1 cellular context compared by ENCODE assay signal in the genomic region with DNA sequence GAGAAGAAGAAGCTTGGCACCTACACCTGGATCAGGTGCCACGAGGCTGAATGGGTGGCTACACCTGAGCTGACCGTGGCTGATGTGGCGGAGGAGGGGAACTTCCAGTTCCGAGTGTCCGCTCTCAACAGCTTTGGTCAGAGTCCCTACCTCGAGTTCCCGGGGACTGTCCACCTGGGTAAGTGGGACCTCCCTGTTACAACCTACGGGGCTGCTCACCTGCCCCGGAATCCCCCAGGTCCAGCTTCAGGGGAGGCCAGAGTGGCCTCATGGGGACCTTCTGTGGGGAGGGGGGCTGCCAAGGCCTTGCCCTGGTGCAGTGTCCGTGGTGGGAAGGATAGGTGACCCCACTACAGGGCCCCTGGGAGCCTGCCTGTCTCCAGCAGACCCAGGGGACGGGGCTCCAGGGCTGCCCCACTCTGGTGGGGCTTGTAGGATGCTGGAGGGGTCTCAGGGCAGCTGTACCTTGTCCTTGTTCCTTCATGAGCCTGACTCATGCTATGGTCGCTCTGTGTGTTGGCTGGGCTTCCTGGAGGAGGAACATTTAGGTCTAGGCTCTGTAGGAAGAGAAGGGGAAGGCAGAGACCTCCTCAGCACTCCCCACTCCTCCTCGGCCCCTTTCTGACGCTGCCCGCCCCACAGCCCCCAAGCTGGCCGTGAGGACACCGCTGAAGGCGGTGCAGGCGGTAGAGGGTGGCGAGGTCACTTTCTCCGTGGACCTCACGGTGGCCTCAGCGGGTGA.
TF ChIP-seq lines count a peak whose summit lies in the region.

No MANE protein-coding gene starts in this region.

TF ChIP-seq in GM23338, 12 proteins besides CTCF, POLR2A, EP300 and RAD21:
- TF ChIP-seq, protein P1, sequence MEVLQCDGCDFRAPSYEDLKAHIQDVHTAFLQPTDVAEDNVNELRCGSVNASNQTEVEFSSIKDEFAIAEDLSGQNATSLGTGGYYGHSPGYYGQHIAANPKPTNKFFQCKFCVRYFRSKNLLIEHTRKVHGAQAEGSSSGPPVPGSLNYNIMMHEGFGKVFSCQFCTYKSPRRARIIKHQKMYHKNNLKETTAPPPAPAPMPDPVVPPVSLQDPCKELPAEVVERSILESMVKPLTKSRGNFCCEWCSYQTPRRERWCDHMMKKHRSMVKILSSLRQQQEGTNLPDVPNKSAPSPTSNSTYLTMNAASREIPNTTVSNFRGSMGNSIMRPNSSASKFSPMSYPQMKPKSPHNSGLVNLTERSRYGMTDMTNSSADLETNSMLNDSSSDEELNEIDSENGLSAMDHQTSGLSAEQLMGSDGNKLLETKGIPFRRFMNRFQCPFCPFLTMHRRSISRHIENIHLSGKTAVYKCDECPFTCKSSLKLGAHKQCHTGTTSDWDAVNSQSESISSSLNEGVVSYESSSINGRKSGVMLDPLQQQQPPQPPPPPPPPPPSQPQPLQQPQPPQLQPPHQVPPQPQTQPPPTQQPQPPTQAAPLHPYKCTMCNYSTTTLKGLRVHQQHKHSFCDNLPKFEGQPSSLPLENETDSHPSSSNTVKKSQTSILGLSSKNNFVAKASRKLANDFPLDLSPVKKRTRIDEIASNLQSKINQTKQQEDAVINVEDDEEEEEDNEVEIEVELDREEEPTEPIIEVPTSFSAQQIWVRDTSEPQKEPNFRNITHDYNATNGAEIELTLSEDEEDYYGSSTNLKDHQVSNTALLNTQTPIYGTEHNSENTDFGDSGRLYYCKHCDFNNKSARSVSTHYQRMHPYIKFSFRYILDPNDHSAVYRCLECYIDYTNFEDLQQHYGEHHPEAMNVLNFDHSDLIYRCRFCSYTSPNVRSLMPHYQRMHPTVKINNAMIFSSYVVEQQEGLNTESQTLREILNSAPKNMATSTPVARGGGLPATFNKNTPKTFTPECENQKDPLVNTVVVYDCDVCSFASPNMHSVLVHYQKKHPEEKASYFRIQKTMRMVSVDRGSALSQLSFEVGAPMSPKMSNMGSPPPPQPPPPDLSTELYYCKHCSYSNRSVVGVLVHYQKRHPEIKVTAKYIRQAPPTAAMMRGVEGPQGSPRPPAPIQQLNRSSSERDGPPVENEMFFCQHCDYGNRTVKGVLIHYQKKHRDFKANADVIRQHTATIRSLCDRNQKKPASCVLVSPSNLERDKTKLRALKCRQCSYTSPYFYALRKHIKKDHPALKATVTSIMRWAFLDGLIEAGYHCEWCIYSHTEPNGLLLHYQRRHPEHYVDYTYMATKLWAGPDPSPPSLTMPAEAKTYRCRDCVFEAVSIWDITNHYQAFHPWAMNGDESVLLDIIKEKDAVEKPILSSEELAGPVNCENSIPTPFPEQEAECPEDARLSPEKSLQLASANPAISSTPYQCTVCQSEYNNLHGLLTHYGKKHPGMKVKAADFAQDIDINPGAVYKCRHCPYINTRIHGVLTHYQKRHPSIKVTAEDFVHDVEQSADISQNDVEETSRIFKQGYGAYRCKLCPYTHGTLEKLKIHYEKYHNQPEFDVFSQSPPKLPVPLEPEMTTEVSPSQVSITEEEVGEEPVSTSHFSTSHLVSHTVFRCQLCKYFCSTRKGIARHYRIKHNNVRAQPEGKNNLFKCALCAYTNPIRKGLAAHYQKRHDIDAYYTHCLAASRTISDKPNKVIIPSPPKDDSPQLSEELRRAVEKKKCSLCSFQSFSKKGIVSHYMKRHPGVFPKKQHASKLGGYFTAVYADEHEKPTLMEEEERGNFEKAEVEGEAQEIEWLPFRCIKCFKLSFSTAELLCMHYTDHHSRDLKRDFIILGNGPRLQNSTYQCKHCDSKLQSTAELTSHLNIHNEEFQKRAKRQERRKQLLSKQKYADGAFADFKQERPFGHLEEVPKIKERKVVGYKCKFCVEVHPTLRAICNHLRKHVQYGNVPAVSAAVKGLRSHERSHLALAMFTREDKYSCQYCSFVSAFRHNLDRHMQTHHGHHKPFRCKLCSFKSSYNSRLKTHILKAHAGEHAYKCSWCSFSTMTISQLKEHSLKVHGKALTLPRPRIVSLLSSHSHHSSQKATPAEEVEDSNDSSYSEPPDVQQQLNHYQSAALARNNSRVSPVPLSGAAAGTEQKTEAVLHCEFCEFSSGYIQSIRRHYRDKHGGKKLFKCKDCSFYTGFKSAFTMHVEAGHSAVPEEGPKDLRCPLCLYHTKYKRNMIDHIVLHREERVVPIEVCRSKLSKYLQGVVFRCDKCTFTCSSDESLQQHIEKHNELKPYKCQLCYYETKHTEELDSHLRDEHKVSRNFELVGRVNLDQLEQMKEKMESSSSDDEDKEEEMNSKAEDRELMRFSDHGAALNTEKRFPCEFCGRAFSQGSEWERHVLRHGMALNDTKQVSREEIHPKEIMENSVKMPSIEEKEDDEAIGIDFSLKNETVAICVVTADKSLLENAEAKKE (CRISPR knock-in tag; IDR thresholded peaks at IDR 0.05): no peak
- TF ChIP-seq EZH2phosphoT487 (IDR thresholded peaks at IDR 0.05; ENCODE audit: unreplicated experiment) (no peak), CREB1 (CRISPR knock-in tag; IDR thresholded peaks at IDR 0.05; ENCODE audit: low read depth) (no peak), POLR2AphosphoS5 (IDR thresholded peaks at IDR 0.05; ENCODE audit: low read depth) (no peak), ZNF331 (CRISPR knock-in tag; IDR thresholded peaks at IDR 0.05; ENCODE audit: low read depth) (no peak), JUNB (IDR thresholded peaks at IDR 0.05; ENCODE audit: unreplicated experiment) (no peak), NANOG (IDR thresholded peaks at IDR 0.05; ENCODE audit: borderline replicate concordance) (no peak), EZH2 (IDR thresholded peaks at IDR 0.05; ENCODE audit: low read depth, unreplicated experiment) (no peak), ZNF114 (CRISPR knock-in tag; IDR thresholded peaks at IDR 0.05) (no peak), STAT1 (IDR thresholded peaks at IDR 0.05; ENCODE audit: unreplicated experiment) (no peak)
- TF ChIP-seq, protein P2, sequence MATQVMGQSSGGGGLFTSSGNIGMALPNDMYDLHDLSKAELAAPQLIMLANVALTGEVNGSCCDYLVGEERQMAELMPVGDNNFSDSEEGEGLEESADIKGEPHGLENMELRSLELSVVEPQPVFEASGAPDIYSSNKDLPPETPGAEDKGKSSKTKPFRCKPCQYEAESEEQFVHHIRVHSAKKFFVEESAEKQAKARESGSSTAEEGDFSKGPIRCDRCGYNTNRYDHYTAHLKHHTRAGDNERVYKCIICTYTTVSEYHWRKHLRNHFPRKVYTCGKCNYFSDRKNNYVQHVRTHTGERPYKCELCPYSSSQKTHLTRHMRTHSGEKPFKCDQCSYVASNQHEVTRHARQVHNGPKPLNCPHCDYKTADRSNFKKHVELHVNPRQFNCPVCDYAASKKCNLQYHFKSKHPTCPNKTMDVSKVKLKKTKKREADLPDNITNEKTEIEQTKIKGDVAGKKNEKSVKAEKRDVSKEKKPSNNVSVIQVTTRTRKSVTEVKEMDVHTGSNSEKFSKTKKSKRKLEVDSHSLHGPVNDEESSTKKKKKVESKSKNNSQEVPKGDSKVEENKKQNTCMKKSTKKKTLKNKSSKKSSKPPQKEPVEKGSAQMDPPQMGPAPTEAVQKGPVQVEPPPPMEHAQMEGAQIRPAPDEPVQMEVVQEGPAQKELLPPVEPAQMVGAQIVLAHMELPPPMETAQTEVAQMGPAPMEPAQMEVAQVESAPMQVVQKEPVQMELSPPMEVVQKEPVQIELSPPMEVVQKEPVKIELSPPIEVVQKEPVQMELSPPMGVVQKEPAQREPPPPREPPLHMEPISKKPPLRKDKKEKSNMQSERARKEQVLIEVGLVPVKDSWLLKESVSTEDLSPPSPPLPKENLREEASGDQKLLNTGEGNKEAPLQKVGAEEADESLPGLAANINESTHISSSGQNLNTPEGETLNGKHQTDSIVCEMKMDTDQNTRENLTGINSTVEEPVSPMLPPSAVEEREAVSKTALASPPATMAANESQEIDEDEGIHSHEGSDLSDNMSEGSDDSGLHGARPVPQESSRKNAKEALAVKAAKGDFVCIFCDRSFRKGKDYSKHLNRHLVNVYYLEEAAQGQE (IDR thresholded peaks at IDR 0.05; ENCODE audit: unreplicated experiment): no peak
- TF ChIP-seq, protein P3, sequence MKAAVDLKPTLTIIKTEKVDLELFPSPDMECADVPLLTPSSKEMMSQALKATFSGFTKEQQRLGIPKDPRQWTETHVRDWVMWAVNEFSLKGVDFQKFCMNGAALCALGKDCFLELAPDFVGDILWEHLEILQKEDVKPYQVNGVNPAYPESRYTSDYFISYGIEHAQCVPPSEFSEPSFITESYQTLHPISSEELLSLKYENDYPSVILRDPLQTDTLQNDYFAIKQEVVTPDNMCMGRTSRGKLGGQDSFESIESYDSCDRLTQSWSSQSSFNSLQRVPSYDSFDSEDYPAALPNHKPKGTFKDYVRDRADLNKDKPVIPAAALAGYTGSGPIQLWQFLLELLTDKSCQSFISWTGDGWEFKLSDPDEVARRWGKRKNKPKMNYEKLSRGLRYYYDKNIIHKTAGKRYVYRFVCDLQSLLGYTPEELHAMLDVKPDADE (IDR thresholded peaks at IDR 0.05): no peak
